ENCODE assay signal across 16 cellular contexts in the genomic region with DNA sequence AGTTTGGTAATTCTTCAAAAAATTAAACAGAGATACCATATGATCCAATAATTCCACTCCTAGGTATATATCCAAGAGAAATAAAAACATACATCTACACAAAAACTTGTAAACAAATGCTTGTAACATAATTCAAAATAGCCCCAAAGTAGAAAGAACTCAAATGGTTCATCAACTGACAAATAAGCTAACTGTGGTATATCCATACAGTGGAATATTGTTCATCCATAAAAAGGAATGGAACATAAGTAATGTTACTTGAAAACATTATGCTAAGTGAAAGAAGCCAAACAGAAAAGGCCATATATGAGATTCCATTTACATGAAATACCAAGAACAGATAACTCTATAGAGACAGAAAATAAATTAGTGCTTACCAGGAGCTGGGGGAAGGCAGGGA. TPM values are rescaled to one million over a fixed set of nuclear protein-coding genes. Genes with fewer than 3 reads are reported as not detected.
DNase-seq lines count a peak whose midpoint lies in the region; ATAC-seq, FAIRE-seq and TF ChIP-seq lines count a peak whose summit lies in the region.
"Had no signal": no experiment of that assay in that cellular context is flagged by ENCODE, and none has a peak within 500 bp of the region (broad histone marks: within the 10 kb centered on the region; RNA-seq: fewer than 3 reads in every experiment).

No MANE protein-coding gene starts in this region.

- POLR2A ChIA-PET in activated CD8-positive, alpha-beta T cell treated with anti-CD3 and anti-CD28 coated beads for 36 hours (lab: Charles Lee), result interaction anchor here (0.8 to 1.8 kb wide), 2 partner anchors 11 to 13 kb away, joined by 4 read pairs; no protein-coding TSS in a partner anchor
- POLR2A ChIA-PET in activated CD8-positive, alpha-beta T cell treated with anti-CD3 and anti-CD28 coated beads, Interleukin-2, amount 10 ng/mL, durations not matched to agents 7 days and 5 days (lab: Charles Lee), result no interaction called here

- H3K4me3 Mint-ChIP-seq in activated CD8-positive, alpha-beta T cell treated with anti-CD3 and anti-CD28 coated beads for 36 hours, result no peak overlapping the region
- H3K4me3 Mint-ChIP-seq in activated CD8-positive, alpha-beta T cell treated with anti-CD3 and anti-CD28 coated beads, Interleukin-2, amount 10 ng/mL, durations not matched to agents 7 days and 5 days, result no peak overlapping the region
- no peak overlapping the region for H3K4me3 Mint-ChIP-seq in Calu3 (ENCODE audit: low read depth, unreplicated experiment)
- H3K4me3 Mint-ChIP-seq in activated T-helper 2 cell treated with anti-CD3 and anti-CD28 coated beads, Interferon-gamma antibody, Interleukin-2, Interleukin-4, amounts not matched to agents 10 μg/mL and 5 μg/mL and 100 μg/mL, durations not matched to agents 14 hours and 24 hours and 36 hours (ENCODE audit: low read depth), result no peak overlapping the region

- H3K9me3 ChIP-seq in SJSA1 (replicated peaks) (no peaks in the 10 kb centered on the region), esophagus muscularis mucosa (no peaks in the 10 kb centered on the region), body of pancreas (no peaks in the 10 kb centered on the region)

- FAIRE-seq in islet of Langerhans (lab: Jason Lieb, UNC), result peak; percentile 86
- FAIRE-seq: A204.1 had no signal

- H3K36me3 Mint-ChIP-seq in activated CD8-positive, alpha-beta T cell treated with anti-CD3 and anti-CD28 coated beads for 36 hours (ENCODE audit: low read depth), result peaks cover 66% of the 10 kb centered on the region
- peaks cover 49% of the 10 kb centered on the region for H3K36me3 Mint-ChIP-seq in activated CD8-positive, alpha-beta T cell treated with anti-CD3 and anti-CD28 coated beads, Interleukin-2, amount 10 ng/mL, durations not matched to agents 7 days and 5 days (ENCODE audit: low read depth)
- peaks cover 60% of the 10 kb centered on the region for H3K36me3 Mint-ChIP-seq in Calu3 (ENCODE audit: insufficient read depth, unreplicated experiment)
- H3K36me3 Mint-ChIP-seq in activated T-helper 2 cell treated with anti-CD3 and anti-CD28 coated beads, Interferon-gamma antibody, Interleukin-2, Interleukin-4, amounts not matched to agents 10 μg/mL and 5 μg/mL and 100 μg/mL, durations not matched to agents 14 hours and 24 hours and 36 hours (ENCODE audit: low read depth), result peaks cover 77% of the 10 kb centered on the region

- H3K27ac Mint-ChIP-seq in activated CD8-positive, alpha-beta T cell treated with anti-CD3 and anti-CD28 coated beads for 36 hours, result peak overlapping the region; percentile 66
- no peak overlapping the region for H3K27ac Mint-ChIP-seq in activated CD8-positive, alpha-beta T cell treated with anti-CD3 and anti-CD28 coated beads, Interleukin-2, amount 10 ng/mL, durations not matched to agents 7 days and 5 days
- H3K27ac Mint-ChIP-seq in Calu3 (ENCODE audit: unreplicated experiment), result peak overlapping the region; percentile 33
- H3K27ac Mint-ChIP-seq in activated T-helper 2 cell treated with anti-CD3 and anti-CD28 coated beads, Interferon-gamma antibody, Interleukin-2, Interleukin-4, amounts not matched to agents 10 μg/mL and 5 μg/mL and 100 μg/mL, durations not matched to agents 14 hours and 24 hours and 36 hours, result no peak overlapping the region

- TF ChIP-seq EP300 in esophagus muscularis mucosa (IDR thresholded peaks at IDR 0.05), result no peak

- H3K4me3 ChIP-seq in SJSA1 (no peak overlapping the region), esophagus muscularis mucosa (no peak overlapping the region), body of pancreas (no peak overlapping the region)

- intact Hi-C loops in activated CD8-positive, alpha-beta T cell treated with anti-CD3 and anti-CD28 coated beads for 36 hours (cut with micrococcal nuclease), result no loop called here
- intact Hi-C loops in Calu3 (cut with micrococcal nuclease; ENCODE audit: unreplicated experiment), result no loop called here
- intact Hi-C loops in esophagus muscularis mucosa (cut with DNase I), result no loop called here
- intact Hi-C loops in activated T-helper 2 cell treated with anti-CD3 and anti-CD28 coated beads, Interferon-gamma antibody, Interleukin-2, Interleukin-4, amounts not matched to agents 10 μg/mL and 5 μg/mL and 100 μg/mL, durations not matched to agents 14 hours and 24 hours and 36 hours (cut with micrococcal nuclease), result loop anchor here (2.0 to 10.0 kb wide), 2 partner anchors 14 to 142 kb away; a partner anchor contains a TSS
- intact Hi-C loops in body of pancreas (cut with DNase I), result no loop called here

- H3K4me1 ChIP-seq in SJSA1 (replicated peaks) (peaks cover 12% of the 10 kb centered on the region), esophagus muscularis mucosa (peaks cover 5 to 12% (median 8%) of the 10 kb centered on the region in 4 donors), body of pancreas (no peaks in the 10 kb centered on the region)

- peaks cover 56% of the 10 kb centered on the region for H3K4me1 Mint-ChIP-seq in activated CD8-positive, alpha-beta T cell treated with anti-CD3 and anti-CD28 coated beads for 36 hours (ENCODE audit: low read depth)
- peaks cover 24% of the 10 kb centered on the region for H3K4me1 Mint-ChIP-seq in activated CD8-positive, alpha-beta T cell treated with anti-CD3 and anti-CD28 coated beads, Interleukin-2, amount 10 ng/mL, durations not matched to agents 7 days and 5 days (ENCODE audit: low read depth)
- no peaks in the 10 kb centered on the region for H3K4me1 Mint-ChIP-seq in Calu3 (ENCODE audit: low read depth, unreplicated experiment)
- H3K4me1 Mint-ChIP-seq in activated T-helper 2 cell treated with anti-CD3 and anti-CD28 coated beads, Interferon-gamma antibody, Interleukin-2, Interleukin-4, amounts not matched to agents 10 μg/mL and 5 μg/mL and 100 μg/mL, durations not matched to agents 14 hours and 24 hours and 36 hours (ENCODE audit: low read depth), result peaks cover 48% of the 10 kb centered on the region

- H3K27me3 Mint-ChIP-seq in activated CD8-positive, alpha-beta T cell treated with anti-CD3 and anti-CD28 coated beads for 36 hours, result no peaks in the 10 kb centered on the region
- no peaks in the 10 kb centered on the region for H3K27me3 Mint-ChIP-seq in activated CD8-positive, alpha-beta T cell treated with anti-CD3 and anti-CD28 coated beads, Interleukin-2, amount 10 ng/mL, durations not matched to agents 7 days and 5 days (ENCODE audit: low read depth)
- no peaks in the 10 kb centered on the region for H3K27me3 Mint-ChIP-seq in Calu3 (ENCODE audit: unreplicated experiment)
- no peaks in the 10 kb centered on the region for H3K27me3 Mint-ChIP-seq in activated T-helper 2 cell treated with anti-CD3 and anti-CD28 coated beads, Interferon-gamma antibody, Interleukin-2, Interleukin-4, amounts not matched to agents 10 μg/mL and 5 μg/mL and 100 μg/mL, durations not matched to agents 14 hours and 24 hours and 36 hours (ENCODE audit: low read depth)

- no TSS peak for BruUV-seq in Calu3 (replicated peaks; lab: Mats Ljungman, UMichigan)

- DNase-seq in activated CD8-positive, alpha-beta T cell treated with anti-CD3 and anti-CD28 coated beads for 36 hours, result no peak
- DNase-seq in activated CD8-positive, alpha-beta T cell treated with anti-CD3 and anti-CD28 coated beads, Interleukin-2, amount 10 ng/mL, durations not matched to agents 7 days and 5 days, result no peak
- DNase-seq in Calu3, result no peak
- DNase-seq in SJSA1 (ENCODE audit: low read depth in 1 of 2, low spot score in 2 of 2), result no peak
- DNase-seq in esophagus muscularis mucosa (ENCODE audit: extremely low spot score), result no peak
- no peak for DNase-seq in activated T-helper 2 cell treated with anti-CD3 and anti-CD28 coated beads, Interferon-gamma antibody, Interleukin-2, Interleukin-4, amounts not matched to agents 10 μg/mL and 5 μg/mL and 100 μg/mL, durations not matched to agents 14 hours and 24 hours and 36 hours (ENCODE audit: low spot score)
- no peak for DNase-seq in body of pancreas
- DNase-seq: MM.1S, NCI-H1092 treated with DMSO at 0.1 percent for 48 hours, NCI-H2107, NCI-H2227 treated with DMSO at 0.1 percent for 48 hours, NCI-H524 had no signal

- H3K27ac ChIP-seq in SJSA1 (peak overlapping the region; percentile 26; the same call in 1 of the 2 replicates), esophagus muscularis mucosa (replicated peaks in 1 of 4) (no peak overlapping the region), body of pancreas (no peak overlapping the region)
- H3K27ac ChIP-seq: C4-2B had no signal

- no peaks in the 10 kb centered on the region for H3K9me3 Mint-ChIP-seq in activated CD8-positive, alpha-beta T cell treated with anti-CD3 and anti-CD28 coated beads for 36 hours
- no peaks in the 10 kb centered on the region for H3K9me3 Mint-ChIP-seq in activated CD8-positive, alpha-beta T cell treated with anti-CD3 and anti-CD28 coated beads, Interleukin-2, amount 10 ng/mL, durations not matched to agents 7 days and 5 days (ENCODE audit: insufficient read depth)
- H3K9me3 Mint-ChIP-seq in Calu3 (ENCODE audit: low read depth, unreplicated experiment), result no peaks in the 10 kb centered on the region
- peaks cover 3% of the 10 kb centered on the region for H3K9me3 Mint-ChIP-seq in activated T-helper 2 cell treated with anti-CD3 and anti-CD28 coated beads, Interferon-gamma antibody, Interleukin-2, Interleukin-4, amounts not matched to agents 10 μg/mL and 5 μg/mL and 100 μg/mL, durations not matched to agents 14 hours and 24 hours and 36 hours

- H3K27me3 ChIP-seq in SJSA1 (replicated peaks) (no peaks in the 10 kb centered on the region), esophagus muscularis mucosa (peaks cover 0 to 4% (median 0%) of the 10 kb centered on the region in 4 donors), body of pancreas (no peaks in the 10 kb centered on the region)

- CTCF ChIA-PET in activated CD8-positive, alpha-beta T cell treated with anti-CD3 and anti-CD28 coated beads for 36 hours (lab: Charles Lee), result interaction anchor here (1.5 kb wide), 1 partner anchor 10 kb away, joined by 6 read pairs; no protein-coding TSS in a partner anchor
- CTCF ChIA-PET in activated CD8-positive, alpha-beta T cell treated with anti-CD3 and anti-CD28 coated beads, Interleukin-2, amount 10 ng/mL, durations not matched to agents 7 days and 5 days (lab: Charles Lee), result interaction anchor here (1.2 to 1.4 kb wide), 2 partner anchors 26 to 190 kb away, joined by 5 to 6 read pairs; no protein-coding TSS in a partner anchor
- CTCF ChIA-PET in Calu3 (lab: Charles Lee), result interaction anchor here (1.4 kb wide), 1 partner anchor 10 kb away, joined by 4 read pairs; no protein-coding TSS in a partner anchor

- H3K36me3 ChIP-seq in SJSA1 (peaks cover 74% of the 10 kb centered on the region), esophagus muscularis mucosa (peaks cover 6 to 56% (median 31%) of the 10 kb centered on the region in 4 donors), body of pancreas (replicated peaks in 1 of 2; ENCODE audit: insufficient read depth in 1 of 2, low read depth in 2 of 2) (peaks cover 0 to 2% of the 10 kb centered on the region in 2 donors)

- no peak for TF ChIP-seq CTCF in activated CD8-positive, alpha-beta T cell treated with anti-CD3 and anti-CD28 coated beads for 36 hours (IDR thresholded peaks at IDR 0.05)
- TF ChIP-seq CTCF in Calu3 (IDR thresholded peaks at IDR 0.05; ENCODE audit: unreplicated experiment) (no peak), esophagus muscularis mucosa (IDR thresholded peaks at IDR 0.05) (no peak), body of pancreas (IDR thresholded peaks at IDR 0.05) (no peak)

- ATAC-seq in activated CD8-positive, alpha-beta T cell treated with anti-CD3 and anti-CD28 coated beads for 36 hours, result no peak
- no peak for ATAC-seq in activated CD8-positive, alpha-beta T cell treated with anti-CD3 and anti-CD28 coated beads, Interleukin-2, amount 10 ng/mL, durations not matched to agents 7 days and 5 days
- no peak for ATAC-seq in body of pancreas
- ATAC-seq: Panc1 had no signal

- no peak for TF ChIP-seq POLR2A in esophagus muscularis mucosa (IDR thresholded peaks at IDR 0.05; ENCODE audit: low read depth)
- TF ChIP-seq POLR2A in body of pancreas (IDR thresholded peaks at IDR 0.05), result no peak

RNA-seq across cellular contexts. Expression of a gene that starts 13.4 kb away (rescaled TPM):
- total RNA-seq in activated CD8-positive, alpha-beta T cell treated with anti-CD3 and anti-CD28 coated beads for 36 hours, result 100 to 1,000 TPM; 197 to 201 TPM
- total RNA-seq in activated CD8-positive, alpha-beta T cell treated with anti-CD3 and anti-CD28 coated beads, Interleukin-2, amount 10 ng/mL, durations not matched to agents 7 days and 5 days, result 100 to 1,000 TPM; 195 to 201 TPM
- total RNA-seq in Calu3 (2022) (183 and 196 TPM in 2 replicates), esophagus muscularis mucosa (100 to 1,000 TPM; 105 to 150 (median 125) TPM), body of pancreas (10 to 100 TPM; 39.4 to 53.7 TPM)
- total RNA-seq in SJSA1 (2014; rRNA removed; shearing (Covaris generic)), result 175 and 198 TPM in 2 replicates
- 163 and 164 TPM in 2 replicates for total RNA-seq in activated T-helper 2 cell treated with anti-CD3 and anti-CD28 coated beads, Interferon-gamma antibody, Interleukin-2, Interleukin-4, amounts not matched to agents 10 μg/mL and 5 μg/mL and 100 μg/mL, durations not matched to agents 14 hours and 24 hours and 36 hours

Comparison
In these comparisons a context has a peak if more than half of its experiments do, and no peak if none do; other contexts are left out.
1. H3K27ac Mint-ChIP-seq: peak in activated CD8-positive, alpha-beta T cell treated with anti-CD3 and anti-CD28 coated beads for 36 hours (single experiment) and Calu3 (single experiment); none in activated CD8-positive, alpha-beta T cell treated with anti-CD3 and anti-CD28 coated beads, Interleukin-2, amount 10 ng/mL, durations not matched to agents 7 days and 5 days (single experiment) and activated T-helper 2 cell treated with anti-CD3 and anti-CD28 coated beads, Interferon-gamma antibody, Interleukin-2, Interleukin-4, amounts not matched to agents 10 μg/mL and 5 μg/mL and 100 μg/mL, durations not matched to agents 14 hours and 24 hours and 36 hours (single experiment).